Comparison of ENCODE assay signal across 29 cellular contexts in genomic region chr21:39631842-39632577, GRCh38. TPM values are rescaled to one million over a fixed set of nuclear protein-coding genes. Genes with fewer than 3 reads are reported as not detected.
DNase-seq lines count a peak whose midpoint lies in the region; ATAC-seq, FAIRE-seq and TF ChIP-seq lines count a peak whose summit lies in the region.
"Had no signal": no experiment of that assay in that cellular context is flagged by ENCODE, and none has a peak within 500 bp of the region (broad histone marks: within the 10 kb centered on the region; RNA-seq: fewer than 3 reads in every experiment).

No MANE protein-coding gene starts in this region.

- no peaks in the 10 kb centered on the region for H3K9me3 ChIP-seq in A549
- H3K9me3 ChIP-seq in Peyer's patch, result no peaks in the 10 kb centered on the region
- no peaks in the 10 kb centered on the region for H3K9me3 ChIP-seq in trophoblast cell (ENCODE audit: insufficient read depth, low read depth, low read length)
- H3K9me3 ChIP-seq in ascending aorta, result no peaks in the 10 kb centered on the region
- H3K9me3 ChIP-seq: Caco-2, MG63, SJCRH30 had no signal

- DNase-seq in A549 (ENCODE audit: low read depth in 1 of 2, low spot score in 1 of 2) (no peak), Peyer's patch (peak in 1 of 3 donors; percentile 66), ecto neural progenitor cell (ENCODE audit: low spot score) (peak; percentile 19), trophoblast cell (no peak), T-helper 9 cell (no peak), NCI-H526 (lab: John Stamatoyannopoulos, UW) (no peak), ascending aorta (ENCODE audit: low spot score in 2 of 2) (no peak)
- DNase-seq: Caco-2; CD4-positive, alpha-beta memory T cell; DMS153; GOT3; MG63; NCI-H1048; NCI-H1436; NCI-H187 treated with DMSO at 0.1 percent for 48 hours; NCI-H2227 treated with DMSO at 0.1 percent for 48 hours; NCI-H510A treated with DMSO at 0.1 percent for 48 hours; NCI-H774; NK-92 treated with Interleukin-12 subunit alpha and Interleukin-12 subunit beta, amount 100 ng/mL, for 24 hours; SJCRH30 had no signal

- no peak overlapping the region for H2AFZ ChIP-seq in trophoblast cell (ENCODE audit: insufficient read depth, low read length, poor library complexity)

- no peak overlapping the region for H2BK12ac ChIP-seq in trophoblast cell (ENCODE audit: low read length)

- H3K18ac ChIP-seq in trophoblast cell (ENCODE audit: low read length), result no peak overlapping the region

- no peak overlapping the region for H4K91ac ChIP-seq in trophoblast cell (ENCODE audit: low read depth, low read length)

- no peak overlapping the region for H4K8ac ChIP-seq in trophoblast cell (ENCODE audit: low read depth, low read length)

- no peak for TF ChIP-seq RAD21 in A549 (conservative IDR thresholded peaks at IDR 0.05 in 1 of 2, IDR thresholded peaks at IDR 0.05 in 1 of 2)

- no peak overlapping the region for H4K12ac ChIP-seq in trophoblast cell (ENCODE audit: low read depth, low read length)

- H3K4me3 ChIP-seq in A549 (no peak overlapping the region), Peyer's patch (peak overlapping the region in 1 of 4 donors; percentile 30), trophoblast cell (ENCODE audit: low read depth, low read length) (no peak overlapping the region), ascending aorta (no peak overlapping the region)
- H3K4me3 ChIP-seq: BLaER1 treated with 17β-estradiol and CSF1 and Interleukin-3, amounts not matched to agents 10 nM and 100 nM; K562; MG63; SJCRH30 had no signal

- no peak overlapping the region for H2BK120ac ChIP-seq in trophoblast cell (ENCODE audit: insufficient read depth, low read length, poor library complexity)

- intact Hi-C loops in ascending aorta (cut with DNase I), result no loop called here

- 91% methylated on average over 10 of the region's 10 CpGs for WGBS in A549 (ENCODE audit: missing lambda C conversion rate)
- WGBS in trophoblast cell (ENCODE audit: extremely low coverage, insufficient coverage, insufficient read length), result 100% methylated on average over 3 of the region's 10 CpGs

- no peak for FAIRE-seq in A549 (lab: Jason Lieb, UNC)
- FAIRE-seq: GM12891, HepG2, K562 had no signal

- TF ChIP-seq CTCF in A549 (IDR thresholded peaks at IDR 0.05) (no peak), Peyer's patch (IDR thresholded peaks at IDR 0.05) (peak in 3 of 6 experiments; percentile 26 to 36 (median 31)), ascending aorta (IDR thresholded peaks at IDR 0.05) (no peak)

- peaks cover 4% of the 10 kb centered on the region for H3K79me1 ChIP-seq in trophoblast cell (ENCODE audit: low read length)

- no peak overlapping the region for H2BK5ac ChIP-seq in trophoblast cell (ENCODE audit: low read depth, low read length, poor library complexity)

- no peaks in the 10 kb centered on the region for H3K79me2 ChIP-seq in trophoblast cell (ENCODE audit: control insufficient read depth, insufficient read depth, low read length, poor library complexity)

- peaks cover 49% of the 10 kb centered on the region for H3K4me1 ChIP-seq in A549
- H3K4me1 ChIP-seq in Peyer's patch, result peaks cover 0 to 35% (median 4%) of the 10 kb centered on the region in 4 donors
- peaks cover 3 to 4% of the 10 kb centered on the region in 2 experiments for H3K4me1 ChIP-seq in trophoblast cell (ENCODE audit: control insufficient read depth in 1 of 2, insufficient read depth in 2 of 2, low read length in 2 of 2)
- no peaks in the 10 kb centered on the region for H3K4me1 ChIP-seq in ascending aorta

- H3K36me3 ChIP-seq in Peyer's patch (no peaks in the 10 kb centered on the region), trophoblast cell (ENCODE audit: control insufficient read depth in 1 of 2, insufficient read depth in 2 of 2, low read length in 2 of 2) (no peaks in the 10 kb centered on the region), ascending aorta (no peaks in the 10 kb centered on the region)
- H3K36me3 ChIP-seq: BLaER1 treated with 17β-estradiol and CSF1 and Interleukin-3, amounts not matched to agents 10 nM and 100 nM; MG63; SJCRH30 had no signal

- no peak for TF ChIP-seq POLR2A in A549 (IDR thresholded peaks at IDR 0.05; ENCODE audit: low read length)
- no peak for TF ChIP-seq POLR2A in Peyer's patch (IDR thresholded peaks at IDR 0.05)

- H3K9ac ChIP-seq in trophoblast cell (ENCODE audit: low read length), result no peak overlapping the region
- H3K9ac ChIP-seq: BLaER1 treated with 17β-estradiol and CSF1 and Interleukin-3, amounts not matched to agents 10 nM and 100 nM had no signal

- CTCF ChIA-PET in A549 (lab: Yijun Ruan, JAX), result interaction anchor here (0.9 to 2.6 kb wide), 6 partner anchors 11 to 188 kb away, joined by 3 to 12 read pairs (median 4); no protein-coding TSS in a partner anchor

- POLR2A ChIA-PET in A549 (lab: Yijun Ruan, JAX), result no interaction called here

- ATAC-seq in A549 (no peak), GM18498 (IDR thresholded peaks at IDR 0.05; ENCODE audit: unreplicated experiment) (no peak)
- ATAC-seq: HepG2, K562, Panc1 had no signal

- H3K27me3 ChIP-seq in Peyer's patch, result no peaks in the 10 kb centered on the region
- no peaks in the 10 kb centered on the region for H3K27me3 ChIP-seq in trophoblast cell (ENCODE audit: insufficient read depth, low read length)
- no peaks in the 10 kb centered on the region for H3K27me3 ChIP-seq in ascending aorta
- H3K27me3 ChIP-seq: BLaER1 treated with 17β-estradiol and CSF1 and Interleukin-3, amounts not matched to agents 10 nM and 100 nM; MG63; SJCRH30 had no signal

- H2AK5ac ChIP-seq in trophoblast cell (ENCODE audit: low read length), result no peak overlapping the region

- H3K4ac ChIP-seq in trophoblast cell (ENCODE audit: low read depth, low read length), result no peak overlapping the region

- H3K14ac ChIP-seq in trophoblast cell (ENCODE audit: low read length), result no peak overlapping the region

- TF ChIP-seq EP300 in A549 (IDR thresholded peaks at IDR 0.05), result no peak

- H3K27ac ChIP-seq in A549, result peak overlapping the region; percentile 87 to 94
- peak overlapping the region in 3 of 4 donors; percentile 39 to 61 (median 61) for H3K27ac ChIP-seq in Peyer's patch
- no peak overlapping the region for H3K27ac ChIP-seq in trophoblast cell (ENCODE audit: low read depth, low read length)
- no peak overlapping the region for H3K27ac ChIP-seq in ascending aorta
- H3K27ac ChIP-seq: 22Rv1; BLaER1 treated with 17β-estradiol and CSF1 and Interleukin-3, amounts not matched to agents 10 nM and 100 nM; HL-60 had no signal

- H3K4me2 ChIP-seq in A549 (peak overlapping the region; percentile 75), trophoblast cell (ENCODE audit: low read length) (no peak overlapping the region)
- H3K4me2 ChIP-seq: BLaER1 treated with 17β-estradiol and CSF1 and Interleukin-3, amounts not matched to agents 10 nM and 100 nM had no signal

- peak overlapping the region; percentile 25 for H3K23ac ChIP-seq in trophoblast cell (ENCODE audit: low read length)

TF ChIP-seq in A549, 52 proteins besides CTCF, POLR2A, EP300 and RAD21:
- TF ChIP-seq TP53 (CRISPR knock-in tag; IDR thresholded peaks at IDR 0.05) (no peak), HES2 (IDR thresholded peaks at IDR 0.05) (no peak), ZSCAN20 (CRISPR knock-in tag; IDR thresholded peaks at IDR 0.05) (no peak), PBX3 (IDR thresholded peaks at IDR 0.05) (no peak), MAZ (IDR thresholded peaks at IDR 0.05; ENCODE audit: borderline replicate concordance, low read depth, low read length) (no peak), HOXB13 (CRISPR knock-in tag; IDR thresholded peaks at IDR 0.05; ENCODE audit: low read depth) (no peak), NFE2L2 (conservative IDR thresholded peaks at IDR 0.05; ENCODE audit: low read length) (no peak), RARB (CRISPR knock-in tag; IDR thresholded peaks at IDR 0.05) (no peak), FOXS1 (CRISPR knock-in tag; IDR thresholded peaks at IDR 0.05) (no peak), ZNF302 (CRISPR knock-in tag; IDR thresholded peaks at IDR 0.05) (no peak), ELK1 (IDR thresholded peaks at IDR 0.05; ENCODE audit: low read depth, low read length) (no peak), JUN (IDR thresholded peaks at IDR 0.05) (no peak), FOSB (CRISPR knock-in tag; IDR thresholded peaks at IDR 0.05) (no peak), CHD2 (IDR thresholded peaks at IDR 0.05; ENCODE audit: low read length, partially characterized antibody) (no peak), SMC3 (IDR thresholded peaks at IDR 0.05) (no peak), TFCP2L1 (CRISPR knock-in tag; IDR thresholded peaks at IDR 0.05) (no peak)

RNA-seq across cellular contexts. Expression of gene B3GALT5, which starts 19.3 kb away (rescaled TPM):
- 0.52 and 0.66 TPM in 2 replicates for polyA plus RNA-seq in A549 (2011; rRNA removed)
- 0.11 and 0.17 TPM in 2 replicates for polyA plus RNA-seq in A549 (2012; cell fraction: cytosol; rRNA removed)
- polyA plus RNA-seq in A549 (2012; cell fraction: nucleus; rRNA removed), result 0.30 and 0.33 TPM in 2 replicates
- 0.29 to 0.39 TPM (median 0.38 TPM) in 3 replicates for polyA plus RNA-seq in A549 (2017; fragmentation: RNase III; extraction: RNeasy Plus Mini Kit Qiagen cat#74134 plus additional on column Dnase treatment)
- polyA minus RNA-seq in A549 (2011; rRNA and poly(A)+ RNA removed), result 0.92 and 1.4 TPM in 2 replicates
- 100 to 1,000 TPM in 3 of 4 donors, 10 to 100 TPM in 1; 16.5 to 147 (median 125) TPM for total RNA-seq in Peyer's patch
- 3.0 and 3.2 TPM in 2 replicates for polyA plus RNA-seq in trophoblast cell (2013)
- not detected for total RNA-seq in ascending aorta
- total RNA-seq: CD4-positive, alpha-beta memory T cell; G401 had no signal
- polyA plus RNA-seq: CD4-positive, alpha-beta memory T cell; K562 had no signal

Comparison
In these comparisons a context has a peak if more than half of its experiments do, and no peak if none do; other contexts are left out.
1. H3K27ac ChIP-seq: peak in A549 (2 of 2) and Peyer's patch (3 of 4); none in trophoblast cell (single experiment) and ascending aorta (0 of 2).
2. RNA of gene B3GALT5, which starts 19.3 kb away (total RNA-seq): 16.5 to 147 TPM in Peyer's patch; not detected in ascending aorta (single experiment); every median in the first group is over 10 times any median in the second.